In the genomic region with DNA sequence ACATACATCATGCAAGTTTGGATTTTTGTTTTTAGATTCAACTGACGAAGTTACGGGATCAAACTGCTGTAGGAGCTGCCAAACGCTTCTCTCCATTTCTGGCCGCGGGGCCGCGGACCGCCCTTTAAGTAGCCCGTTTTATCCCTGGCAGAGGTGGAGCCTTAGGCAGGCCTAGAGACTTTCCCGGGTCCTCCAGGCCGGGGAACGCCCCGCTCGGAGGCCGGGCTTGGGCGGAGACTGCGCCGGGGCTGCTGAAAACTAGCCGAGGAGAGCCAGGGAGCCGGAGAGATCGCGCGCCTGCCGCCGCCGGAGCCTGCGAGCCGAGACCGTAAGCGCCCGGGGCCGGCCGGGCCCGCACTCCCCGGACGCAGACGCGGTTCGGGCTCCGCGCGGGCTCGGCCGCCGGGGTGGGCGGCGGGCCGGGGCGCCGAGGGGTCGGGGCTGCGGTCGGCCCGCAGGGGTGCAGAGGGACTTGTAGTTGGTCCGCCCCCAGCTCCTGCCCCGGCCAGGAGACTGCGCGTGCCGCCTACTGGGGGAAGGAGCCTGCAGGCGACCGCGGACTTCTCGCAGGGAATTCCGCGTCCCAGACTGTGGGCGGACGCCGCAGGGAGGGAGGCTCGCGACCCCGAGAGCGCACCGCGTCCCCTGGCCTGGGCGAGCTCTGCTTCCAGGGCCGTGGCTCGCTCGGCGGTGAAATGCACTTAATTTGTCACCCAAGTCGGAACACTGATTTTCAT, we compare ENCODE assay signal across 1 cellular context.
A peak's percentile ranks its signal among the peaks of the same experiment; 100 is the strongest.
TF ChIP-seq lines count a peak whose summit lies in the region.

Gene EPHX1 (plus strand): TSS at position 283 of the 737 bp plus-strand sequence. CDS start 18,606 bp downstream, outside the sequence.

TF ChIP-seq in H1, 55 proteins besides CTCF, POLR2A, EP300 and RAD21 (continued from another document):
- TF ChIP-seq HDAC2 (IDR thresholded peaks at IDR 0.05; ENCODE audit: borderline replicate concordance in 1 of 2, low read depth in 2 of 2, low read length in 2 of 2) (0 out of 4 replicates have a peak, but pooled peaks of 1 of the 2 experiments have one; percentile 28), TEAD4 (IDR thresholded peaks at IDR 0.05; ENCODE audit: low read depth, low read length) (peak; percentile 17; the same call in 1 of the 2 replicates), ASH2L (IDR thresholded peaks at IDR 0.05; ENCODE audit: low read length) (peak; percentile 35), GABPA (IDR thresholded peaks at IDR 0.05; ENCODE audit: borderline replicate concordance, insufficient read depth, low read length) (no peak), MAX (IDR thresholded peaks at IDR 0.05) (peak; percentile 2; the same call in 1 of the 2 replicates), CHD2 (IDR thresholded peaks at IDR 0.05; ENCODE audit: low read length) (no peak), KDM4A (IDR thresholded peaks at IDR 0.05; ENCODE audit: low read depth, low read length, severe bottlenecking) (peak; percentile 60)
